ENCODE assay signal across 8 cellular contexts in the genomic region with DNA sequence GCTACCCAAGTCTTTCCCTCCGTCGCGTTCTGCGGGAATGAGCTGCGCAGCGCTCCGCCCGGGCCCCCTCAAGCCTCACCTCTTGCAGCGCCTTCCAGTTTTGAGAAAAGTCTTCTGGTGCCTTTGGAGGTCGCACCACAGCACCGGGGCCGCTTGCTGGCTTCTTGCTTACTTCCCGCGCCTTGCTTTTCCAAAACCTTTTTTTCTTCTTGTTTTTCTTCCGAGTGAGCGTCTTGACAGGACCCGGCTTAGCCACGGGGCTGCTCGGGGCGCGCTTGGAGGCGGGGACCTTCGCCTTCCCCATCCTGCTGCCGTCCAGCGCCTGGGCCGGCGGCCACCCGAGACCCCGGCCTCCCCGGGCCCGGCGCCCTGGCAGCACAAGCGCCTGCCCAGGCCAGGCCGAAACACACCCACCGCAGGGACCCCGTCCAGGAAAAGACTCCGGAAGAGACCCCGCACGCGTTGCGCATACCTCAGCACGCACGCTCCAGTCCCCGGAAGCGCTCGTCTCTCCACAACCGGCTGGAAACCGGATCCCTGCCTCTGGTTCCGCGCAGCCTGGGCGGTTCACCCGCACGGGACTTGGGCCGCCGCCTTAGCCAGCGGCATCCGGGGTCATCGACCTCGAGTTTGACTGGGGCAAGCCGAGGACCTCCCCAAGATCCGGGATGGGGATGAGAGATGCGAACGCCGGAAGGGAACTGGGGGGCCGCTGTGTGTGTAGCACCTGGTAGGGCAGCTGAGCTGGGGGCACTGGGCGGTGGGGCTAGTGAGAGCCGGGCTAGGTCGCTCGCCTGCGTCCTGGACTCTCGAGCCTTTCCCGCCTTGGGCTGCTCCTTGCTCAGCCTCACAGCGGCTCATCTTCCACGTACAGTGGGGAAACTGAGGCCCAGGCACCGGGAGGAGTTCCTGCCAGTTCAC. TPM values are rescaled to one million over a fixed set of nuclear protein-coding genes. Genes with fewer than 3 reads are reported as not detected.
DNase-seq lines count a peak whose midpoint lies in the region; TF ChIP-seq lines count a peak whose summit lies in the region.

A gene with protein sequence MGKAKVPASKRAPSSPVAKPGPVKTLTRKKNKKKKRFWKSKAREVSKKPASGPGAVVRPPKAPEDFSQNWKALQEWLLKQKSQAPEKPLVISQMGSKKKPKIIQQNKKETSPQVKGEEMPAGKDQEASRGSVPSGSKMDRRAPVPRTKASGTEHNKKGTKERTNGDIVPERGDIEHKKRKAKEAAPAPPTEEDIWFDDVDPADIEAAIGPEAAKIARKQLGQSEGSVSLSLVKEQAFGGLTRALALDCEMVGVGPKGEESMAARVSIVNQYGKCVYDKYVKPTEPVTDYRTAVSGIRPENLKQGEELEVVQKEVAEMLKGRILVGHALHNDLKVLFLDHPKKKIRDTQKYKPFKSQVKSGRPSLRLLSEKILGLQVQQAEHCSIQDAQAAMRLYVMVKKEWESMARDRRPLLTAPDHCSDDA (minus strand): TSS at position 470 of the 921 bp plus-strand sequence. CDS start 166 bp downstream, at position 304.

- H3K9ac ChIP-seq in mucosa of stomach (ENCODE audit: low read length) = peak within 1 kb of the TSS; percentile 83

- H3K4me3 ChIP-seq in epithelial cell of proximal tubule (ENCODE audit: low read depth, low read length) (peak within 1 kb of the TSS; percentile 82), mucosa of stomach (ENCODE audit: low read length) (peak within 1 kb of the TSS; percentile 47)

- H3K9me3 ChIP-seq in mucosa of stomach (ENCODE audit: control insufficient read depth, low read length) = no peaks in the 10 kb centered on the region

- H3K27me3 ChIP-seq in mucosa of stomach (ENCODE audit: control insufficient read depth, insufficient read depth, low read length) = no peaks in the 10 kb centered on the region

- TF ChIP-seq CTCF in GM20000 (IDR thresholded peaks at IDR 0.05; ENCODE audit: extremely low read depth, missing control alignments) (no peak), epithelial cell of proximal tubule (conservative IDR thresholded peaks at IDR 0.05; ENCODE audit: low read depth, low read length) (no peak)

- peaks cover 46% of the 10 kb centered on the region for H3K4me1 ChIP-seq in mucosa of stomach (ENCODE audit: control insufficient read depth, insufficient read depth, low read length)

- no peaks in the 10 kb centered on the region for H3K36me3 ChIP-seq in mucosa of stomach (ENCODE audit: control insufficient read depth, insufficient read depth, low read length)

- DNase-seq in COR-L47 (lab: John Stamatoyannopoulos, UW) (peak; percentile 78), GM20000 (ENCODE audit: low spot score) (peak; percentile 87), HUDEP-2 (lab: John Stamatoyannopoulos, UW; ENCODE audit: unreplicated experiment in 76 of 76) (peak in 74 of 76 experiments; percentile 23 to 88 (median 79)), OCI-M2 (lab: John Stamatoyannopoulos, UW; ENCODE audit: unreplicated experiment) (peak; percentile 20), activated T-cell treated with anti-CD3 and anti-CD28 coated beads for 4 hours (peak; percentile 74), epithelial cell of proximal tubule (ENCODE audit: low read depth) (peak; percentile 35)
- DNase-seq in stimulated activated CD8-positive, alpha-beta memory T cell treated with anti-CD3 and anti-CD28 coated beads, Interleukin-4, amount 100 ng/mL, for 48 hours = peak; percentile 91

RNA-seq across cellular contexts. Expression of the gene that starts here (rescaled TPM):
- 24.4 and 30.4 TPM in 2 replicates for total RNA-seq in epithelial cell of proximal tubule

Comparison
In these comparisons a context has a peak if more than half of its experiments do, and no peak if none do; other contexts are left out.
1. Peak in every context shown above with its lines: DNase-seq and H3K4me3 ChIP-seq.
2. DNase-seq: peak in every context shown above with its lines; median percentile 91 in stimulated activated CD8-positive, alpha-beta memory T cell treated with anti-CD3 and anti-CD28 coated beads, Interleukin-4, amount 100 ng/mL, for 48 hours; 87 in GM20000; 79 in HUDEP-2; 78 in COR-L47; 74 in activated T-cell treated with anti-CD3 and anti-CD28 coated beads for 4 hours; 35 in epithelial cell of proximal tubule; 20 in OCI-M2.